In the genomic region with DNA sequence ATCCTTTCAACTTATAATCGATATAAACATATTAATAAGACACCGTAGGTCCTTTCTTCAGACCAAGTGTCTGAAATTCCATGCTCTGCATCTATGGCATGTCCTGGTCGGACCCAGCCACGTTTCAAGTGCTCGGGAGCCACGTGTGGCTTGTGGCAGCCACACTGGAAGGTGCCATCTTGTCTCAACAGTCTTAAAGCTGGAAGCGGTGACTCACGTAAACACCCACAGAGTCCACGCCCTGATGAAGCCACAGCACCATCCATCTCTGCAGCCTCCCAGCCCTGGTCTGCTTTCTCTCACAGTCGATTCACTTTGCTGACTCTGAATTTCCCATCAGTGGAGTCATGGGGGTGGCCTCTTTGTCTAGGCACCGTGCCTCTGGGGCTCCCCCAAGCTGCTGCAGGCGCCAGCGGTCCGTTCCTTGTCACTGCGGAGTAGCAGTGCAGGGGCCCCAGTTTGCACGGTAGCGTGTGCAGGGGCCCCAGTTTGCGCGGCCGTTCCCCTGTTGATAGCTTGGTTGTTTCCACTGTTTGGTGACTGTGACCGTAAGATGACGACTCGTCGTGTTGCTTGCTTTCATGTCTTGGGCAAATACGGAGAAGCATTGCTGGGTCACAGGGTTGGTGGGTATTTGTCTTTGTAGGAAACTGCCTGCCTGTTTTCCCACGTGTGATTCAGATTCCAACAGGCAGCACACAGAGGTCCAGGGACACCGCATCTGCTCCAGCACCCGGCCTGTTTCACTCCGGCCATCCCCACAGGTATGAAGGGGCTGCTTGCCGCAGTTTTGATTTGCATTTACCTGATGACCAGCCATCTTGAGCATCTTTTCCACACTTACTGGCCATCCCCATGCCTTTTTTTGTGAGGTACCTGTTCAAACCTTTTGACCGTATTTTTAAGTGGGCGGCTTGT, we compare ENCODE assay signal across 22 cellular contexts.
DNase-seq lines count a peak whose midpoint lies in the region; ATAC-seq, FAIRE-seq and TF ChIP-seq lines count a peak whose summit lies in the region.
"Had no signal": no experiment of that assay in that cellular context is flagged by ENCODE, and none has a peak within 500 bp of the region (broad histone marks: within the 10 kb centered on the region; RNA-seq: fewer than 3 reads in every experiment).

No MANE protein-coding gene starts in this region.

- DNase-seq in activated CD8-positive, alpha-beta memory T cell treated with anti-CD3 and anti-CD28 coated beads, Interleukin-2, amount 50 U/mL, for 4 hours: peak; percentile 4
- no peak for DNase-seq in activated CD8-positive, alpha-beta memory T cell treated with anti-CD3 and anti-CD28 coated beads, Interleukin-2, amount 10 ng/mL, durations not matched to agents 7 days and 5 days
- DNase-seq in NB4 (ENCODE audit: low read depth): peak; percentile 10
- DNase-seq in kidney: peak; percentile 29
- DNase-seq in stomach: peak; percentile 20
- DNase-seq in esophagus muscularis mucosa (ENCODE audit: extremely low spot score): no peak
- DNase-seq in stimulated activated effector memory CD8-positive, alpha-beta T cell treated with anti-CD3 and anti-CD28 coated beads, Interleukin-12 subunit alpha, Interleukin-12 subunit beta, amount 100 ng/mL, for 72 hours (ENCODE audit: low spot score in 2 of 2): no peak
- DNase-seq: activated CD4-positive, alpha-beta T cell treated with anti-CD3 and anti-CD28 coated beads for 4 hours; activated T-cell treated with anti-CD3 and anti-CD28 coated beads, Interleukin-2, amount 50 U/mL, for 4 hours; caudate nucleus; KG1; naive B cell; NCI-H1048; NCI-H69; stimulated activated naive B cell treated with anti-CD40 and anti-IgM and Interleukin-4, amounts not matched to agents 10 μg/mL and 1 μg/mL and 100 μg/mL, for 72 hours had no signal

- H3K9me3 ChIP-seq in kidney (ENCODE audit: control insufficient read depth in 1 of 2, low read length in 2 of 2) (no peaks in the 10 kb centered on the region), stomach (no peaks in the 10 kb centered on the region), esophagus muscularis mucosa (no peaks in the 10 kb centered on the region)
- H3K9me3 ChIP-seq: A549, upper lobe of left lung had no signal

- H3K27me3 Mint-ChIP-seq in activated CD8-positive, alpha-beta memory T cell treated with anti-CD3 and anti-CD28 coated beads, Interleukin-2, amount 10 ng/mL, durations not matched to agents 7 days and 5 days: no peaks in the 10 kb centered on the region
- H3K27me3 Mint-ChIP-seq: CD4-positive, alpha-beta T cell; naive B cell; progenitor cell of endocrine pancreas; stimulated activated naive B cell treated with anti-CD40 and anti-IgM and Interleukin-4, amounts not matched to agents 10 μg/mL and 1 μg/mL and 100 μg/mL, for 72 hours had no signal

- H3K27ac ChIP-seq in kidney (ENCODE audit: low read depth in 2 of 2, low read length in 2 of 2) (no peak overlapping the region), stomach (no peak overlapping the region), esophagus muscularis mucosa (replicated peaks in 1 of 4) (no peak overlapping the region)
- H3K27ac ChIP-seq: A549, upper lobe of left lung had no signal

- CTCF ChIA-PET in activated CD8-positive, alpha-beta memory T cell treated with anti-CD3 and anti-CD28 coated beads, Interleukin-2, amount 10 ng/mL, durations not matched to agents 7 days and 5 days (lab: Charles Lee): no interaction called here

- TF ChIP-seq CTCF in NB4 (IDR thresholded peaks at IDR 0.05; ENCODE audit: low read depth, low read length) (no peak), kidney (IDR thresholded peaks at IDR 0.05; ENCODE audit: borderline replicate concordance, extremely low read depth, insufficient read depth) (no peak), stomach (IDR thresholded peaks at IDR 0.05) (no peak), esophagus muscularis mucosa (IDR thresholded peaks at IDR 0.05) (no peak)

- H3K4me1 Mint-ChIP-seq in activated CD8-positive, alpha-beta memory T cell treated with anti-CD3 and anti-CD28 coated beads, Interleukin-2, amount 10 ng/mL, durations not matched to agents 7 days and 5 days: peaks cover 16% of the 10 kb centered on the region
- H3K4me1 Mint-ChIP-seq in stimulated activated effector memory CD8-positive, alpha-beta T cell treated with anti-CD3 and anti-CD28 coated beads, Interleukin-12 subunit alpha, Interleukin-12 subunit beta, amount 100 ng/mL, for 72 hours: peaks cover 30% of the 10 kb centered on the region

- peaks cover 4 to 14% of the 10 kb centered on the region in 2 donors for H3K36me3 ChIP-seq in kidney (ENCODE audit: control insufficient read depth in 1 of 2, insufficient read depth in 2 of 2, low read length in 2 of 2)
- peaks cover 28 to 69% (median 61%) of the 10 kb centered on the region in 4 donors for H3K36me3 ChIP-seq in stomach
- H3K36me3 ChIP-seq in esophagus muscularis mucosa: peaks cover 34 to 67% (median 56%) of the 10 kb centered on the region in 4 donors

- H3K4me3 Mint-ChIP-seq in activated CD8-positive, alpha-beta memory T cell treated with anti-CD3 and anti-CD28 coated beads, Interleukin-2, amount 10 ng/mL, durations not matched to agents 7 days and 5 days: no peak overlapping the region
- H3K4me3 Mint-ChIP-seq in stimulated activated effector memory CD8-positive, alpha-beta T cell treated with anti-CD3 and anti-CD28 coated beads, Interleukin-12 subunit alpha, Interleukin-12 subunit beta, amount 100 ng/mL, for 72 hours: no peak overlapping the region
- H3K4me3 Mint-ChIP-seq: activated T-cell treated with anti-CD3 and anti-CD28 coated beads, Interleukin-2, amount 50 U/mL, for 4 hours; CD4-positive, alpha-beta T cell; naive B cell; stimulated activated naive B cell treated with anti-CD40 and anti-IgM and Interleukin-4, amounts not matched to agents 10 μg/mL and 1 μg/mL and 100 μg/mL, for 72 hours had no signal

- TF ChIP-seq EP300 in stomach (IDR thresholded peaks at IDR 0.05): no peak
- no peak for TF ChIP-seq EP300 in esophagus muscularis mucosa (IDR thresholded peaks at IDR 0.05)

- no peaks in the 10 kb centered on the region for H3K4me1 ChIP-seq in kidney (ENCODE audit: control insufficient read depth in 1 of 2, insufficient read depth in 1 of 2, low read depth in 1 of 2, low read length in 2 of 2)
- peaks cover 5 to 21% (median 17%) of the 10 kb centered on the region in 4 donors for H3K4me1 ChIP-seq in stomach
- H3K4me1 ChIP-seq in esophagus muscularis mucosa: peaks cover 0 to 24% (median 20%) of the 10 kb centered on the region in 4 donors

- ATAC-seq in activated CD8-positive, alpha-beta memory T cell treated with anti-CD3 and anti-CD28 coated beads, Interleukin-2, amount 10 ng/mL, durations not matched to agents 7 days and 5 days: no peak
- no peak for ATAC-seq in HG03460 (IDR thresholded peaks at IDR 0.05; ENCODE audit: unreplicated experiment)
- ATAC-seq in stimulated activated effector memory CD8-positive, alpha-beta T cell treated with anti-CD3 and anti-CD28 coated beads, Interleukin-12 subunit alpha, Interleukin-12 subunit beta, amount 100 ng/mL, for 72 hours: no peak
- ATAC-seq: A549; stimulated activated naive B cell treated with anti-CD40 and anti-IgM and Interleukin-4, amounts not matched to agents 10 μg/mL and 1 μg/mL and 100 μg/mL, for 72 hours had no signal

- intact Hi-C loops in kidney (cut with DNase I) (no loop called here), stomach (cut with DNase I; ENCODE audit: low total_unique reads) (no loop called here), esophagus muscularis mucosa (cut with DNase I) (no loop called here)

- no peak overlapping the region for H3K9ac ChIP-seq in kidney (ENCODE audit: low read length in 2 of 2)

- TF ChIP-seq POLR2A in NB4 (IDR thresholded peaks at IDR 0.05; ENCODE audit: extremely low read depth, insufficient read length): no peak
- TF ChIP-seq POLR2A in stomach (IDR thresholded peaks at IDR 0.05): no peak
- TF ChIP-seq POLR2A in esophagus muscularis mucosa (IDR thresholded peaks at IDR 0.05; ENCODE audit: low read depth): no peak

- H3K27me3 ChIP-seq in stomach: no peaks in the 10 kb centered on the region
- no peaks in the 10 kb centered on the region for H3K27me3 ChIP-seq in esophagus muscularis mucosa
- H3K27me3 ChIP-seq: upper lobe of left lung had no signal

- H3K36me3 Mint-ChIP-seq in activated CD8-positive, alpha-beta memory T cell treated with anti-CD3 and anti-CD28 coated beads, Interleukin-2, amount 10 ng/mL, durations not matched to agents 7 days and 5 days: peaks cover 36% of the 10 kb centered on the region
- H3K36me3 Mint-ChIP-seq in stimulated activated effector memory CD8-positive, alpha-beta T cell treated with anti-CD3 and anti-CD28 coated beads, Interleukin-12 subunit alpha, Interleukin-12 subunit beta, amount 100 ng/mL, for 72 hours: peaks cover 37% of the 10 kb centered on the region

- H3K27ac Mint-ChIP-seq in activated CD8-positive, alpha-beta memory T cell treated with anti-CD3 and anti-CD28 coated beads, Interleukin-2, amount 10 ng/mL, durations not matched to agents 7 days and 5 days: no peak overlapping the region
- no peak overlapping the region for H3K27ac Mint-ChIP-seq in stimulated activated effector memory CD8-positive, alpha-beta T cell treated with anti-CD3 and anti-CD28 coated beads, Interleukin-12 subunit alpha, Interleukin-12 subunit beta, amount 100 ng/mL, for 72 hours
- H3K27ac Mint-ChIP-seq: progenitor cell of endocrine pancreas; stimulated activated naive B cell treated with anti-CD40 and anti-IgM and Interleukin-4, amounts not matched to agents 10 μg/mL and 1 μg/mL and 100 μg/mL, for 72 hours had no signal

- no peak for FAIRE-seq in kidney (lab: Jason Lieb, UNC)
- FAIRE-seq: A549, H1 had no signal

- H3K9me3 Mint-ChIP-seq in activated CD8-positive, alpha-beta memory T cell treated with anti-CD3 and anti-CD28 coated beads, Interleukin-2, amount 10 ng/mL, durations not matched to agents 7 days and 5 days (ENCODE audit: low read depth): no peaks in the 10 kb centered on the region
- H3K9me3 Mint-ChIP-seq in stimulated activated effector memory CD8-positive, alpha-beta T cell treated with anti-CD3 and anti-CD28 coated beads, Interleukin-12 subunit alpha, Interleukin-12 subunit beta, amount 100 ng/mL, for 72 hours: peaks cover 4% of the 10 kb centered on the region
- H3K9me3 Mint-ChIP-seq: activated T-cell treated with anti-CD3 and anti-CD28 coated beads, Interleukin-2, amount 50 U/mL, for 4 hours; CD4-positive, alpha-beta T cell had no signal

- H3K4me3 ChIP-seq in NB4 (ENCODE audit: low read depth, low read length): no peak overlapping the region
- no peak overlapping the region for H3K4me3 ChIP-seq in kidney (ENCODE audit: low read length in 2 of 2)
- no peak overlapping the region for H3K4me3 ChIP-seq in stomach
- no peak overlapping the region for H3K4me3 ChIP-seq in esophagus muscularis mucosa
- H3K4me3 ChIP-seq: A549, lung, upper lobe of left lung had no signal

- 90 to 95% (median 94%) methylated on average over 32 of the region's 32 CpGs for WGBS in stomach, 5 donors
- WGBS in esophagus muscularis mucosa: 97% methylated on average over 23 of the region's 32 CpGs

Comparison
In these comparisons a context has a peak if more than half of its experiments do, and no peak if none do; other contexts are left out.
1. DNase-seq: peak in activated CD8-positive, alpha-beta memory T cell treated with anti-CD3 and anti-CD28 coated beads, Interleukin-2, amount 50 U/mL, for 4 hours (single experiment), NB4 (single experiment), kidney (single experiment) and stomach (single experiment); none in activated CD8-positive, alpha-beta memory T cell treated with anti-CD3 and anti-CD28 coated beads, Interleukin-2, amount 10 ng/mL, durations not matched to agents 7 days and 5 days (single experiment), esophagus muscularis mucosa (single experiment) and stimulated activated effector memory CD8-positive, alpha-beta T cell treated with anti-CD3 and anti-CD28 coated beads, Interleukin-12 subunit alpha, Interleukin-12 subunit beta, amount 100 ng/mL, for 72 hours (0 of 2).